In genomic region chr2:129255610-129256313, GRCh38 we compare ENCODE assay signal across 3 cellular contexts.
TF ChIP-seq lines count a peak whose summit lies in the region.

No MANE protein-coding gene starts in this region.

TF ChIP-seq in HEK293, 187 proteins besides CTCF, POLR2A, EP300 and RAD21:
- TF ChIP-seq EGR2 (tag by site-specific recombination; IDR thresholded peaks at IDR 0.05; ENCODE audit: low read depth) (peak; percentile 80), ZFHX2 (tag by site-specific recombination; conservative IDR thresholded peaks at IDR 0.05) (peak; percentile 82), ZNF510 (tag by site-specific recombination; IDR thresholded peaks at IDR 0.05; ENCODE audit: insufficient replicate concordance) (no peak)

TF ChIP-seq in K562, 482 proteins besides CTCF, POLR2A, EP300 and RAD21:
- TF ChIP-seq OTX1 (CRISPR knock-in tag; IDR thresholded peaks at IDR 0.05) (no peak), EGR1 (conservative IDR thresholded peaks at IDR 0.05) (peak; percentile 59)
TF ChIP-seq in K562: peak in this region for 1.

TF ChIP-seq in HepG2, 621 proteins besides CTCF, POLR2A, EP300 and RAD21:
- no peak for TF ChIP-seq RARA (CRISPR knock-in tag; IDR thresholded peaks at IDR 0.05)
- TF ChIP-seq ZBTB40 (IDR thresholded peaks at IDR 0.05), result 0 out of 2 replicates have a peak, but pooled peaks have one; percentile 2
- TF ChIP-seq ZBTB40 (CRISPR knock-in tag; IDR thresholded peaks at IDR 0.05), result no peak
